In genomic region chr3:118628704-118629341, GRCh38 we compare ENCODE assay signal across 8 cellular contexts.
DNase-seq lines count a peak whose midpoint lies in the region; ATAC-seq and TF ChIP-seq lines count a peak whose summit lies in the region.

No MANE protein-coding gene starts in this region.

- H3K27ac ChIP-seq in CD4-positive, alpha-beta T cell (ENCODE audit: low read depth, low read length) = no peak overlapping the region
- no peak overlapping the region for H3K27ac ChIP-seq in suprapubic skin

- 8% methylated on average over 7 of the region's 8 CpGs for WGBS in suprapubic skin

- no peaks in the 10 kb centered on the region for H3K27me3 Mint-ChIP-seq in CD4-positive, alpha-beta T cell

- TF ChIP-seq EP300 in suprapubic skin (IDR thresholded peaks at IDR 0.05) = no peak

- no peak for DNase-seq in CD4-positive, alpha-beta T cell
- peak; percentile 14 for DNase-seq in NCI-H1436 treated with DMSO at 0.1 percent for 48 hours (lab: John Stamatoyannopoulos, UW)
- peak; percentile 57 for DNase-seq in SW480 (ENCODE audit: low spot score)
- peak; percentile 64 for DNase-seq in fibroblast of pulmonary artery (ENCODE audit: low read depth)
- peak in 53 of 56 donors; percentile 2 to 86 (median 57) for DNase-seq in nucleus accumbens (lab: John Stamatoyannopoulos, UW)
- no peak for DNase-seq in suprapubic skin (ENCODE audit: low spot score in 2 of 2)

- TF ChIP-seq CTCF in CD4-positive, alpha-beta T cell (IDR thresholded peaks at IDR 0.05) = peak; percentile 14
- TF ChIP-seq CTCF in fibroblast of pulmonary artery (IDR thresholded peaks at IDR 0.05; ENCODE audit: low read length, missing control alignments) (peak; percentile 77), suprapubic skin (IDR thresholded peaks at IDR 0.05) (peak in 1 of 2 donors; percentile 56)

- no peaks in the 10 kb centered on the region for H3K9me3 ChIP-seq in CD4-positive, alpha-beta T cell (ENCODE audit: control insufficient read depth, low read length)
- H3K9me3 ChIP-seq in suprapubic skin = no peaks in the 10 kb centered on the region

- no peak for TF ChIP-seq POLR2A in suprapubic skin (IDR thresholded peaks at IDR 0.05)

- POLR2A ChIA-PET in CD4-positive, alpha-beta T cell (lab: Charles Lee) = no interaction called here

- no peaks in the 10 kb centered on the region for H3K4me1 ChIP-seq in suprapubic skin

- no peak for ATAC-seq in CD4-positive, alpha-beta T cell (ENCODE audit: poor library complexity)
- ATAC-seq in GM18868 (IDR thresholded peaks at IDR 0.05; ENCODE audit: unreplicated experiment) (peak; percentile 95), HG02981 (IDR thresholded peaks at IDR 0.05; ENCODE audit: unreplicated experiment) (peak; percentile 96)

- H3K4me3 Mint-ChIP-seq in CD4-positive, alpha-beta T cell = no peak overlapping the region

- no peaks in the 10 kb centered on the region for H3K36me3 Mint-ChIP-seq in CD4-positive, alpha-beta T cell (ENCODE audit: low read depth)

- no peak overlapping the region for H3K4me3 ChIP-seq in fibroblast of pulmonary artery (replicated peaks; ENCODE audit: low read depth, low read length)
- H3K4me3 ChIP-seq in suprapubic skin = no peak overlapping the region

- H3K27ac Mint-ChIP-seq in CD4-positive, alpha-beta T cell = no peak overlapping the region

- no peaks in the 10 kb centered on the region for H3K9me3 Mint-ChIP-seq in CD4-positive, alpha-beta T cell

- H3K36me3 ChIP-seq in suprapubic skin = no peaks in the 10 kb centered on the region

- intact Hi-C loops in CD4-positive, alpha-beta T cell (cut with DNase I, micrococcal nuclease) = no loop called here

- H3K27me3 ChIP-seq in CD4-positive, alpha-beta T cell (ENCODE audit: control insufficient read depth, insufficient read depth, low read length) = no peaks in the 10 kb centered on the region
- no peaks in the 10 kb centered on the region for H3K27me3 ChIP-seq in suprapubic skin

- H3K4me1 Mint-ChIP-seq in CD4-positive, alpha-beta T cell (ENCODE audit: low read depth) = no peaks in the 10 kb centered on the region

- CTCF ChIA-PET in CD4-positive, alpha-beta T cell (lab: Charles Lee) = no interaction called here

Comparison
In these comparisons a context has a peak if more than half of its experiments do, and no peak if none do; other contexts are left out.
1. DNase-seq: peak in NCI-H1436 treated with DMSO at 0.1 percent for 48 hours (single experiment), SW480 (single experiment), fibroblast of pulmonary artery (single experiment) and nucleus accumbens (53 of 56); none in CD4-positive, alpha-beta T cell (0 of 10) and suprapubic skin (0 of 2).